In the genomic region with DNA sequence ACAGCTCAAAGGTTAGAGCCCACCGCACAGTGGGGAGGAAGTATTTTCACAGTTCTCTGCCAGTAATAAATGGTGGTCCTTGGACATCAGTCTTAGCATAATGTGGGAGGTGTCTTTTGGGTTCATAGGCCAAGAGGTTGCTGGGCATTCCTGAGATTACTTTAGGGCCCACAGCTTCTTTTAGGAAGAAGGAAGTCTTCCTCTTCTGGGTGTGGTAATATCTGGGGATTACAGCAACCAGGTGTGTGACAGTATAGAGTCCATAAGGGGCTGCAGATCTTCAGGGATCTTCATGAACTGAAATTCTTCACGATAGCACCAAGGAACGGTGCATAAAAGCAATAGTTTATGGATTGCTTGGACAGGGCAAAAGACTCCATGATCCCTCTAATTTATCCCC, we compare ENCODE assay signal across 15 cellular contexts. TPM values are rescaled to one million over a fixed set of nuclear protein-coding genes. Genes with fewer than 3 reads are reported as not detected.
A peak's percentile ranks its signal among the peaks of the same experiment; 100 is the strongest.
DNase-seq lines count a peak whose midpoint lies in the region; ATAC-seq and TF ChIP-seq lines count a peak whose summit lies in the region.
"Had no signal": no experiment of that assay in that cellular context is flagged by ENCODE, and none has a peak within 500 bp of the region (broad histone marks: within the 10 kb centered on the region; RNA-seq: fewer than 3 reads in every experiment).

No MANE protein-coding gene starts in this region.

- H3K9me3 ChIP-seq in mucosa of descending colon (no peaks in the 10 kb centered on the region), stomach (no peaks in the 10 kb centered on the region)

- no peak for TF ChIP-seq POLR2A in stomach (IDR thresholded peaks at IDR 0.05)

- H3K4me1 Mint-ChIP-seq in HFFc6 (ENCODE audit: low read depth): peaks cover 45% of the 10 kb centered on the region
- H3K4me1 Mint-ChIP-seq in activated T-cell treated with anti-CD3 and anti-CD28 coated beads, Interleukin-2, amount 50 U/mL, for 72 hours (ENCODE audit: low read depth): no peaks in the 10 kb centered on the region
- H3K4me1 Mint-ChIP-seq: activated T-helper 17 cell treated with anti-CD3 and anti-CD28 coated beads, Interleukin-2, amount 50 U/mL, for 72 hours had no signal

- DNase-seq in HFFc6 (no peak), mucosa of descending colon (no peak), stomach (no peak), OCI-M2 (lab: John Stamatoyannopoulos, UW; ENCODE audit: unreplicated experiment) (no peak), medulla oblongata (ENCODE audit: extremely low spot score) (no peak)
- DNase-seq in activated T-cell treated with anti-CD3 and anti-CD28 coated beads, Interleukin-2, amount 50 U/mL, for 72 hours: no peak
- DNase-seq: activated CD4-positive, alpha-beta T cell treated with anti-CD3 and anti-CD28 coated beads, Interleukin-2, amount 50 U/mL, for 48 hours; KBM-7; NCI-H146; NCI-H526; stimulated activated naive CD8-positive, alpha-beta T cell treated with anti-CD3 and anti-CD28 coated beads, Interleukin-15, amount 100 ng/mL, for 72 hours had no signal

- H3K27me3 Mint-ChIP-seq in HFFc6 (ENCODE audit: insufficient read depth): no peaks in the 10 kb centered on the region
- H3K27me3 Mint-ChIP-seq in activated T-cell treated with anti-CD3 and anti-CD28 coated beads, Interleukin-2, amount 50 U/mL, for 72 hours (ENCODE audit: low read depth): no peaks in the 10 kb centered on the region
- H3K27me3 Mint-ChIP-seq: activated T-helper 17 cell treated with anti-CD3 and anti-CD28 coated beads, Interleukin-2, amount 50 U/mL, for 72 hours; stimulated activated naive CD8-positive, alpha-beta T cell treated with anti-CD3 and anti-CD28 coated beads, Interleukin-15, amount 100 ng/mL, for 72 hours had no signal

- H3K36me3 Mint-ChIP-seq in HFFc6 (ENCODE audit: low read depth): no peaks in the 10 kb centered on the region; the same call in 1 of the 2 replicates
- H3K36me3 Mint-ChIP-seq in activated T-cell treated with anti-CD3 and anti-CD28 coated beads, Interleukin-2, amount 50 U/mL, for 72 hours (ENCODE audit: insufficient read depth in 2 of 2): no peaks in the 10 kb centered on the region

- WGBS in stomach, 5 donors: 89 to 98% (median 93%) methylated on average over 3 of the region's 3 CpGs

- intact Hi-C loops in mucosa of descending colon (cut with DNase I, micrococcal nuclease) (no loop called here), stomach (cut with DNase I; ENCODE audit: low total_unique reads) (loop anchor here (10.0 kb wide), 1 partner anchor 61 kb away; no protein-coding TSS in a partner anchor)

- ATAC-seq in mucosa of descending colon (peak; percentile 58), HG02642 (IDR thresholded peaks at IDR 0.05; ENCODE audit: poor library complexity, unreplicated experiment) (no peak)
- ATAC-seq in activated T-cell treated with anti-CD3 and anti-CD28 coated beads, Interleukin-2, amount 50 U/mL, for 72 hours (replicated peaks in 1 of 2): no peak
- ATAC-seq: activated T-helper 17 cell treated with anti-CD3 and anti-CD28 coated beads, Interleukin-2, amount 50 U/mL, for 72 hours; stimulated activated naive CD8-positive, alpha-beta T cell treated with anti-CD3 and anti-CD28 coated beads, Interleukin-15, amount 100 ng/mL, for 72 hours had no signal

- TF ChIP-seq CTCF in HFFc6 (IDR thresholded peaks at IDR 0.05) (no peak), mucosa of descending colon (IDR thresholded peaks at IDR 0.05) (no peak), stomach (IDR thresholded peaks at IDR 0.05) (no peak)

- H3K4me3 Mint-ChIP-seq in HFFc6: no peak overlapping the region
- H3K4me3 Mint-ChIP-seq in activated T-cell treated with anti-CD3 and anti-CD28 coated beads, Interleukin-2, amount 50 U/mL, for 72 hours: no peak overlapping the region
- H3K4me3 Mint-ChIP-seq: activated T-helper 17 cell treated with anti-CD3 and anti-CD28 coated beads, Interleukin-2, amount 50 U/mL, for 72 hours; stimulated activated naive CD8-positive, alpha-beta T cell treated with anti-CD3 and anti-CD28 coated beads, Interleukin-15, amount 100 ng/mL, for 72 hours had no signal

- no peaks in the 10 kb centered on the region for H3K9me3 Mint-ChIP-seq in HFFc6
- H3K9me3 Mint-ChIP-seq in activated T-cell treated with anti-CD3 and anti-CD28 coated beads, Interleukin-2, amount 50 U/mL, for 72 hours: no peaks in the 10 kb centered on the region
- H3K9me3 Mint-ChIP-seq: activated T-helper 17 cell treated with anti-CD3 and anti-CD28 coated beads, Interleukin-2, amount 50 U/mL, for 72 hours; stimulated activated naive CD8-positive, alpha-beta T cell treated with anti-CD3 and anti-CD28 coated beads, Interleukin-15, amount 100 ng/mL, for 72 hours had no signal

- peak overlapping the region; percentile 23 for H3K27ac ChIP-seq in cingulate gyrus (ENCODE audit: low read depth, low read length)
- peak overlapping the region in 4 of 5 donors; percentile 72 to 98 (median 75) for H3K27ac ChIP-seq in stomach
- H3K27ac ChIP-seq: foreskin keratinocyte had no signal

- H3K4me3 ChIP-seq in mucosa of descending colon: no peak overlapping the region
- no peak overlapping the region for H3K4me3 ChIP-seq in stomach

- H3K27ac Mint-ChIP-seq in HFFc6: peak overlapping the region; percentile 11; the same call in 1 of the 2 replicates
- no peak overlapping the region for H3K27ac Mint-ChIP-seq in activated T-cell treated with anti-CD3 and anti-CD28 coated beads, Interleukin-2, amount 50 U/mL, for 72 hours
- H3K27ac Mint-ChIP-seq: stimulated activated naive CD8-positive, alpha-beta T cell treated with anti-CD3 and anti-CD28 coated beads, Interleukin-15, amount 100 ng/mL, for 72 hours had no signal

- TF ChIP-seq EP300 in stomach (IDR thresholded peaks at IDR 0.05): no peak

- no peaks in the 10 kb centered on the region for H3K27me3 ChIP-seq in stomach
- H3K27me3 ChIP-seq: foreskin keratinocyte had no signal

- H3K4me1 ChIP-seq in mucosa of descending colon (ENCODE audit: low read depth): peaks cover 31% of the 10 kb centered on the region
- H3K4me1 ChIP-seq in stomach: peaks cover 15 to 47% (median 24%) of the 10 kb centered on the region in 4 donors

- H3K36me3 ChIP-seq in mucosa of descending colon (ENCODE audit: low read depth) (no peaks in the 10 kb centered on the region), stomach (no peaks in the 10 kb centered on the region)

RNA-seq across cellular contexts. Expression of a gene that starts 56.2 kb away (rescaled TPM):
- total RNA-seq in HFFc6 (2021; fragmentation: NEBNext Ultra II Directional; extraction: Animal tissue kit (Norgen Biotek cat#: 25700)): 1 to 10 TPM; 4.2 to 7.5 (median 6.4) TPM
- total RNA-seq in mucosa of descending colon (10 to 100 TPM; 11.4 to 23.2 (median 17.2) TPM), stomach (10 to 100 TPM in 1 of 5 donors, 1 to 10 TPM in 3, under 1 TPM in 1; 0.58 to 17.0 (median 7.7) TPM)
- polyA plus RNA-seq in stomach: 1 to 10 TPM; 4.5 to 5.5 (median 4.7) TPM
- total RNA-seq in activated T-cell treated with anti-CD3 and anti-CD28 coated beads, Interleukin-2, amount 50 U/mL, for 72 hours: 1 to 10 TPM; 4.3 to 6.4 TPM
